Comparison of ENCODE assay signal across 8 cellular contexts in genomic region chr2:61179701-61180639, GRCh38. TPM values are rescaled to one million over a fixed set of nuclear protein-coding genes. Genes with fewer than 3 reads are reported as not detected.
DNase-seq lines count a peak whose midpoint lies in the region; ATAC-seq, FAIRE-seq and TF ChIP-seq lines count a peak whose summit lies in the region.

No MANE protein-coding gene starts in this region.

- BruUV-seq in HepG2 (replicated peaks; lab: Mats Ljungman, UMichigan) = no TSS peak

- POLR2A ChIA-PET in HepG2 (lab: Yijun Ruan, JAX) (interaction anchor here (4.0 kb wide), 1 partner anchor 35 kb away, joined by 79 read pairs; no protein-coding TSS in a partner anchor), GM10248 (lab: Yijun Ruan, JAX) (no interaction called here)

- H3K36me3 ChIP-seq in HepG2 (replicated peaks in 1 of 2; ENCODE audit: control insufficient read depth in 1 of 2, insufficient read depth in 2 of 2, low read length in 2 of 2) (peaks cover 25 to 52% of the 10 kb centered on the region in 2 experiments), thyroid gland (peaks cover 21 to 25% of the 10 kb centered on the region in 2 donors)

- TF ChIP-seq POLR2A in HepG2 (IDR thresholded peaks at IDR 0.05; ENCODE audit: insufficient read depth in 1 of 2, low read depth in 2 of 2, low read length in 2 of 2) (peak in 1 of 2 experiments; percentile 43; a peak in 1 of 4 replicates), thyroid gland (IDR thresholded peaks at IDR 0.05) (no peak)

- H3K27me3 ChIP-seq in HepG2 (ENCODE audit: control insufficient read depth in 1 of 2, insufficient read depth in 2 of 2, low read length in 2 of 2) = no peaks in the 10 kb centered on the region
- H3K27me3 ChIP-seq in thyroid gland = no peaks in the 10 kb centered on the region

- H3K9ac ChIP-seq in HepG2 (ENCODE audit: insufficient read depth, low read depth, low read length) = peak overlapping the region; percentile 96; the same call in 1 of the 2 replicates

- TF ChIP-seq CTCF in cardiac fibroblast (IDR thresholded peaks at IDR 0.05; ENCODE audit: low read depth, low read length) (no peak), HepG2 (CRISPR knock-in tag; IDR thresholded peaks at IDR 0.05) (no peak), thyroid gland (IDR thresholded peaks at IDR 0.05) (no peak), GM10248 (IDR thresholded peaks at IDR 0.05; ENCODE audit: control extremely low read depth, extremely low read depth, low read depth, missing control alignments) (no peak)

- peaks cover 35% of the 10 kb centered on the region for H3K36me3 Mint-ChIP-seq in activated T-cell treated with anti-CD3 and anti-CD28 coated beads, Interleukin-2, amount 50 U/mL, for 4 hours (ENCODE audit: insufficient read depth)

- H3K9me3 ChIP-seq in HepG2 (ENCODE audit: low read length) (no peaks in the 10 kb centered on the region), thyroid gland (no peaks in the 10 kb centered on the region)

- no peaks in the 10 kb centered on the region for H3K27me3 Mint-ChIP-seq in activated T-cell treated with anti-CD3 and anti-CD28 coated beads, Interleukin-2, amount 50 U/mL, for 4 hours (ENCODE audit: low read depth)

- H3K79me2 ChIP-seq in HepG2 (ENCODE audit: insufficient read depth, low read length) = peaks cover 61% of the 10 kb centered on the region

- no peak for TF ChIP-seq RAD21 in HepG2 (CRISPR knock-in tag; IDR thresholded peaks at IDR 0.05)

- no peak for DNase-seq in activated T-cell treated with anti-CD3 and anti-CD28 coated beads, Interleukin-2, amount 50 U/mL, for 4 hours
- DNase-seq in activated T-cell treated with anti-CD3 and anti-CD28 coated beads for 4 hours (no peak), cardiac fibroblast (ENCODE audit: low read depth in 2 of 2) (peak; percentile 84 to 95), HepG2 (ENCODE audit: low spot score) (no peak), thyroid gland (peak; percentile 37 to 49), GM10248 (ENCODE audit: extremely low spot score) (no peak), kidney glomerular epithelial cell (lab: John Stamatoyannopoulos, UW) (no peak)

- ATAC-seq in activated T-cell treated with anti-CD3 and anti-CD28 coated beads, Interleukin-2, amount 50 U/mL, for 4 hours = no peak
- ATAC-seq in HepG2 (no peak), GM19463 (IDR thresholded peaks at IDR 0.05; ENCODE audit: unreplicated experiment) (no peak)

- TF ChIP-seq EP300 in HepG2 (IDR thresholded peaks at IDR 0.05; ENCODE audit: low read depth in 2 of 2, low read length in 2 of 2) (no peak), HepG2 (CRISPR knock-in tag; IDR thresholded peaks at IDR 0.05; ENCODE audit: borderline replicate concordance) (no peak)

- peaks cover 58% of the 10 kb centered on the region for H3K4me1 Mint-ChIP-seq in activated T-cell treated with anti-CD3 and anti-CD28 coated beads, Interleukin-2, amount 50 U/mL, for 4 hours (ENCODE audit: low read depth)

- intact Hi-C loops in HepG2 (cut with micrococcal nuclease; ENCODE audit: unreplicated experiment) = no loop called here
- intact Hi-C loops in thyroid gland (cut with DNase I) = loop anchor here (10.0 kb wide), 1 partner anchor 585 kb away; no protein-coding TSS in a partner anchor

- peak overlapping the region; percentile 85 for H3K4me2 ChIP-seq in HepG2 (ENCODE audit: low read depth, low read length)

- no peak for FAIRE-seq in HepG2 (lab: Jason Lieb, UNC)

- peak overlapping the region; percentile 9 for H3K27ac ChIP-seq in HepG2 (ENCODE audit: extremely low read length, insufficient read depth, low read length)
- peak overlapping the region in 2 of 3 donors; percentile 69 to 99 for H3K27ac ChIP-seq in thyroid gland

- no peaks in the 10 kb centered on the region for H3K9me3 Mint-ChIP-seq in activated T-cell treated with anti-CD3 and anti-CD28 coated beads, Interleukin-2, amount 50 U/mL, for 4 hours

- in situ Hi-C loops in HepG2 (cut with HindIII; ENCODE audit: extremely low pct_ligation_motif_present, low pct_unique_long_range_greater_than_20kb) = no loop called here

- peaks cover 3% of the 10 kb centered on the region; the same call in 1 of the 2 replicates for H4K20me1 ChIP-seq in HepG2 (ENCODE audit: insufficient read depth, low read length)

- H3K4me3 Mint-ChIP-seq in activated T-cell treated with anti-CD3 and anti-CD28 coated beads, Interleukin-2, amount 50 U/mL, for 4 hours = peak overlapping the region; percentile 90

- H3K4me1 ChIP-seq in HepG2 (ENCODE audit: insufficient read depth, low read length) (peaks cover 77% of the 10 kb centered on the region), thyroid gland (peaks cover 34 to 42% of the 10 kb centered on the region in 2 donors)

- WGBS in HepG2 (ENCODE audit: low lambda C conversion rate) = 93% methylated on average over 12 of the region's 14 CpGs
- 65 to 71% methylated on average over 12 to 13 of the region's 14 CpGs for WGBS in thyroid gland, 2 donors

- CTCF ChIA-PET in HepG2 (lab: Yijun Ruan, JAX; ENCODE audit: low intra/inter-chr PET ratio, low total read pairs) = no interaction called here
- CTCF ChIA-PET in GM10248 (lab: Yijun Ruan, JAX) = interaction anchor here (1.6 kb wide), 1 partner anchor 44 kb away, joined by 3 read pairs; no protein-coding TSS in a partner anchor

- no peak overlapping the region for H2AFZ ChIP-seq in HepG2 (ENCODE audit: low read length)

- peak overlapping the region in 1 of 2 donors; percentile 36 for H3K4me3 ChIP-seq in cardiac fibroblast (replicated peaks in 1 of 2; ENCODE audit: low read depth in 2 of 2, low read length in 2 of 2)
- peak overlapping the region in 1 of 3 experiments; percentile 23; a peak in 2 of 6 replicates for H3K4me3 ChIP-seq in HepG2 (replicated peaks in 1 of 3; ENCODE audit: insufficient read depth in 1 of 3, low read depth in 2 of 3, low read length in 3 of 3)
- peak overlapping the region in 1 of 3 donors; percentile 6 for H3K4me3 ChIP-seq in thyroid gland (replicated peaks in 1 of 3)

TF ChIP-seq in HepG2, 621 proteins besides CTCF, POLR2A, EP300 and RAD21 (continues in another document):
- peak; percentile 8; the same call in 1 of the 2 replicates for TF ChIP-seq ZMYM4 (CRISPR knock-in tag; IDR thresholded peaks at IDR 0.05)
- TF ChIP-seq ZNF687 (CRISPR knock-in tag; IDR thresholded peaks at IDR 0.05) = peak; percentile 40
- TF ChIP-seq ZBTB7A (CRISPR knock-in tag; IDR thresholded peaks at IDR 0.05) = 0 out of 2 replicates have a peak, but pooled peaks have one; percentile 32

RNA-seq across cellular contexts. Expression of gene C2orf74, which starts 18.0 kb away (rescaled TPM):
- total RNA-seq in activated T-cell treated with anti-CD3 and anti-CD28 coated beads, Interleukin-2, amount 50 U/mL, for 4 hours = 1 to 10 TPM; 3.7 to 7.1 (median 6.1) TPM
- total RNA-seq in HepG2 (2016; rRNA removed; fragmentation: Illumina TruSeq; extraction: Trizol) (13.8 and 21.6 TPM in 2 replicates), thyroid gland (10 to 100 TPM; 12.7 to 29.8 (median 20.6) TPM)
- total RNA-seq in HepG2 (2016; cell fraction: cytosol; rRNA removed; fragmentation: Illumina TruSeq; extraction: Trizol; ENCODE audit: low read depth) = 16.7 and 17.0 TPM in 2 replicates
- total RNA-seq in HepG2 (2016; cell fraction: insoluble cytoplasmic fraction; rRNA removed; fragmentation: Illumina TruSeq; extraction: Trizol) = 14.9 and 18.7 TPM in 2 replicates
- 14.2 and 19.0 TPM in 2 replicates for total RNA-seq in HepG2 (2016; cell fraction: membrane; rRNA removed; fragmentation: Illumina TruSeq; extraction: Trizol)
- 7.0 and 8.1 TPM in 2 replicates for total RNA-seq in HepG2 (2016; cell fraction: nucleus; rRNA removed; fragmentation: Illumina TruSeq; extraction: Trizol)
- polyA plus RNA-seq in HepG2 (2011; rRNA removed) = 10.6 and 11.9 TPM in 2 replicates
- 11.8 and 13.6 TPM in 2 replicates for polyA plus RNA-seq in HepG2 (2011; cell fraction: cytosol; rRNA removed)
- 4.7 and 6.8 TPM in 2 replicates for polyA plus RNA-seq in HepG2 (2011; cell fraction: nucleus; rRNA removed)
- 15.7 and 26.1 TPM in 2 replicates for polyA plus RNA-seq in HepG2 (2012)
- 8.9 TPM in 2 replicates for polyA plus RNA-seq in HepG2 (2016; cell fraction: cytosol; fragmentation: Illumina TruSeq; extraction: Trizol; ENCODE audit: low read depth)
- 26.0 and 27.5 TPM in 2 replicates for polyA plus RNA-seq in HepG2 (2016; cell fraction: insoluble cytoplasmic fraction; fragmentation: Illumina TruSeq; extraction: Trizol; ENCODE audit: low read depth)
- 15.9 and 17.5 TPM in 2 replicates for polyA plus RNA-seq in HepG2 (2016; cell fraction: membrane; fragmentation: Illumina TruSeq; extraction: Trizol; ENCODE audit: low read depth)
- 16.4 and 18.0 TPM in 2 replicates for polyA plus RNA-seq in HepG2 (2016; cell fraction: nucleus; fragmentation: Illumina TruSeq; extraction: Trizol; ENCODE audit: insufficient read depth, low read depth)
- polyA minus RNA-seq in HepG2 (2011; rRNA and poly(A)+ RNA removed; ENCODE audit: low replicate concordance) = 0.42 and 1.5 TPM in 2 replicates
- polyA minus RNA-seq in HepG2 (2011; cell fraction: cytosol; rRNA and poly(A)+ RNA removed) = 5.3 TPM in 1 of 2 replicates, not detected in the other
- 4.5 and 8.8 TPM in 2 replicates for polyA minus RNA-seq in HepG2 (2011; cell fraction: nucleus; rRNA and poly(A)+ RNA removed)

Comparison
In these comparisons a context has a peak if more than half of its experiments do, and no peak if none do; other contexts are left out.
1. DNase-seq: peak in cardiac fibroblast (2 of 2) and thyroid gland (2 of 2); none in activated T-cell treated with anti-CD3 and anti-CD28 coated beads, Interleukin-2, amount 50 U/mL, for 4 hours (single experiment), activated T-cell treated with anti-CD3 and anti-CD28 coated beads for 4 hours (single experiment), HepG2 (single experiment), GM10248 (single experiment) and kidney glomerular epithelial cell (single experiment).